ENCODE assay signal across 14 cellular contexts in the genomic region with DNA sequence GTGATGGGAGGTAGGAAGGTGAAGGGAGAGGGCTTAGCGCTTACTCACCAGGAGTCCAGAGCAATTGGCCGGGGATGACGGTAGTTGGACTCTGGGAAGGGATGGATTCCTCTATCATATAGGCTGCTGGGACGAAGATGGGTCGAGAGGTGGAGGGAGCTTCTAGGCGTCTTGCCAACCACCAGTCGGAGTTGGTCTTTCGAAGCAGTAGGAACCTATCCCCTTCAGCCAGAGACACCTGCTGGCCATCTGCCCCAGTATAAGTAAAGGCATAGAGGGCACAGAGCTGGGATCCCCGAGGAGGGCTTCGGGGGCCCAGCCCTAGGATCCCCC. TPM values are rescaled to one million over a fixed set of nuclear protein-coding genes. Genes with fewer than 3 reads are reported as not detected.
DNase-seq lines count a peak whose midpoint lies in the region; ATAC-seq lines count a peak whose summit lies in the region.
"Had no signal": no experiment of that assay in that cellular context is flagged by ENCODE, and none has a peak within 500 bp of the region (broad histone marks: within the 10 kb centered on the region; RNA-seq: fewer than 3 reads in every experiment).

No MANE protein-coding gene starts in this region.

- no peaks in the 10 kb centered on the region for H3K9me3 Mint-ChIP-seq in stimulated activated naive B cell treated with anti-CD40 and anti-IgM and Interleukin-4, amounts not matched to agents 10 μg/mL and 1 μg/mL and 100 μg/mL, for 72 hours

- no peaks in the 10 kb centered on the region for H3K27me3 Mint-ChIP-seq in T-helper 17 cell
- no peaks in the 10 kb centered on the region for H3K27me3 Mint-ChIP-seq in stimulated activated naive B cell treated with anti-CD40 and anti-IgM and Interleukin-4, amounts not matched to agents 10 μg/mL and 1 μg/mL and 100 μg/mL, for 72 hours

- peak overlapping the region; percentile 98 for H3K4me3 Mint-ChIP-seq in T-helper 17 cell
- peak overlapping the region; percentile 98 for H3K4me3 Mint-ChIP-seq in stimulated activated naive B cell treated with anti-CD40 and anti-IgM and Interleukin-4, amounts not matched to agents 10 μg/mL and 1 μg/mL and 100 μg/mL, for 72 hours

- ATAC-seq in T-helper 17 cell, result no peak
- peak; percentile 2 for ATAC-seq in esophagus mucosa
- no peak for ATAC-seq in stimulated activated naive B cell treated with anti-CD40 and anti-IgM and Interleukin-4, amounts not matched to agents 10 μg/mL and 1 μg/mL and 100 μg/mL, for 72 hours (replicated peaks)
- ATAC-seq: gastrocnemius medialis, left lobe of liver had no signal

- peaks cover 11% of the 10 kb centered on the region for H3K36me3 Mint-ChIP-seq in T-helper 17 cell (ENCODE audit: low read depth)
- H3K36me3 Mint-ChIP-seq in stimulated activated naive B cell treated with anti-CD40 and anti-IgM and Interleukin-4, amounts not matched to agents 10 μg/mL and 1 μg/mL and 100 μg/mL, for 72 hours, result peaks cover 25 to 52% of the 10 kb centered on the region in 2 donors

- DNase-seq in DMS 273 (lab: John Stamatoyannopoulos, UW; ENCODE audit: unreplicated experiment) (peak; percentile 22), DMS 273 treated with DMSO at 0.1 percent for 48 hours (lab: John Stamatoyannopoulos, UW) (no peak), T-helper 17 cell (no peak), amygdala (lab: John Stamatoyannopoulos, UW) (no peak), LoVo (ENCODE audit: low spot score) (no peak), NCI-H345 (lab: John Stamatoyannopoulos, UW) (no peak)
- DNase-seq in stimulated activated naive B cell treated with anti-CD40 and anti-IgM and Interleukin-4, amounts not matched to agents 10 μg/mL and 1 μg/mL and 100 μg/mL, for 72 hours, result no peak
- DNase-seq: gastrocnemius medialis, HCEC 1CT, NCI-H510A had no signal

- no peaks in the 10 kb centered on the region for H3K9me3 ChIP-seq in T-helper 17 cell (ENCODE audit: control insufficient read depth, low read length, poor library complexity, severe bottlenecking)
- H3K9me3 ChIP-seq: gastrocnemius medialis, SJSA1 had no signal

- H3K4me1 Mint-ChIP-seq in T-helper 17 cell, result peaks cover 68% of the 10 kb centered on the region
- H3K4me1 Mint-ChIP-seq in stimulated activated naive B cell treated with anti-CD40 and anti-IgM and Interleukin-4, amounts not matched to agents 10 μg/mL and 1 μg/mL and 100 μg/mL, for 72 hours, result peaks cover 60 to 84% of the 10 kb centered on the region in 2 donors

- peak overlapping the region; percentile 100 for H3K27ac Mint-ChIP-seq in T-helper 17 cell
- H3K27ac Mint-ChIP-seq in stimulated activated naive B cell treated with anti-CD40 and anti-IgM and Interleukin-4, amounts not matched to agents 10 μg/mL and 1 μg/mL and 100 μg/mL, for 72 hours, result peak overlapping the region; percentile 100

RNA-seq across cellular contexts. Expression of a gene that starts 0.7 kb away (rescaled TPM):
- total RNA-seq in T-helper 17 cell (100 to 1,000 TPM; 225 to 295 TPM), esophagus mucosa (2.0 TPM)

RNA-seq across cellular contexts. Expression of a gene that starts 8.9 kb away (rescaled TPM):
- total RNA-seq in T-helper 17 cell (100 to 1,000 TPM; 175 to 180 TPM), esophagus mucosa (130 TPM)

RNA-seq across cellular contexts. Expression of a gene that starts 19.4 kb away (rescaled TPM):
- total RNA-seq in T-helper 17 cell, result under 1 TPM; 0.10 to 0.22 TPM
- total RNA-seq in esophagus mucosa, result 0.72 TPM

RNA-seq across cellular contexts. Expression of a gene that starts 23.9 kb away (rescaled TPM):
- not detected for total RNA-seq in T-helper 17 cell
- not detected for total RNA-seq in esophagus mucosa
- total RNA-seq: right cardiac atrium had no signal

RNA-seq across cellular contexts. Expression of a gene that starts 41.3 kb away (rescaled TPM):
- 100 to 1,000 TPM; 115 to 145 TPM for total RNA-seq in T-helper 17 cell
- 34.8 TPM for total RNA-seq in esophagus mucosa

Comparison
In these comparisons a context has a peak if more than half of its experiments do, and no peak if none do; other contexts are left out.
1. RNA of a gene that starts 0.7 kb away (total RNA-seq): 225 to 295 TPM in T-helper 17 cell; 2.0 TPM in esophagus mucosa (single experiment); every median in the first group is over 10 times any median in the second.